In genomic region chr7:90738249-90738648, GRCh38 we compare ENCODE assay signal across 21 cellular contexts.
"Had no signal": no experiment of that assay in that cellular context is flagged by ENCODE, and none has a peak within 500 bp of the region (broad histone marks: within the 10 kb centered on the region; RNA-seq: fewer than 3 reads in every experiment).

No MANE protein-coding gene starts in this region.

- H3K36me3 ChIP-seq: left ventricle myocardium inferior, neural progenitor cell, right lobe of liver, vagina had no signal

- DNase-seq: activated CD4-positive, alpha-beta T cell treated with anti-CD3 and anti-CD28 coated beads for 1 hour; activated effector memory CD4-positive, alpha-beta T cell treated with anti-CD3 and anti-CD28 coated beads, Interleukin-2, amount 50 U/mL, for 16 hours; activated naive CD4-positive, alpha-beta T cell treated with anti-CD3 and anti-CD28 coated beads, Interleukin-2, amount 50 U/mL, for 16 hours; activated T-cell treated with anti-CD3 and anti-CD28 coated beads, Interleukin-2, amount 50 U/mL, for 72 hours; cerebellar nuclear complex; cortex of kidney; gastrocnemius medialis; heart right ventricle; left ventricle myocardium inferior; mucosa of descending colon; naive thymus-derived CD4-positive, alpha-beta T cell; right lobe of liver; small intestine; stimulated activated CD4-positive, alpha-beta T cell treated with anti-CD3 and anti-CD28 coated beads, Interleukin-15, amount 100 ng/mL, for 24 hours; stimulated activated CD4-positive, alpha-beta T cell treated with anti-CD3 and anti-CD28 coated beads, Interleukin-2, amount 100 ng/mL, for 48 hours; stomach; trophoblast cell had no signal

- H3K4me3 Mint-ChIP-seq: activated T-cell treated with anti-CD3 and anti-CD28 coated beads, Interleukin-2, amount 50 U/mL, for 72 hours; naive thymus-derived CD4-positive, alpha-beta T cell; neural progenitor cell had no signal

- H3K4me1 ChIP-seq: ascending aorta, right lobe of liver, stomach, vagina had no signal

- H3K27ac Mint-ChIP-seq: activated T-cell treated with anti-CD3 and anti-CD28 coated beads, Interleukin-2, amount 50 U/mL, for 72 hours; naive thymus-derived CD4-positive, alpha-beta T cell; neural progenitor cell had no signal

- H3K4me3 ChIP-seq: ascending aorta, gastrocnemius medialis, heart right ventricle, left ventricle myocardium inferior, mucosa of descending colon, neural progenitor cell, right lobe of liver, stomach, vagina had no signal

- H3K9ac ChIP-seq: neural progenitor cell had no signal

- H2AFZ ChIP-seq: neural progenitor cell had no signal

- ATAC-seq: activated T-cell treated with anti-CD3 and anti-CD28 coated beads, Interleukin-2, amount 50 U/mL, for 72 hours; gastrocnemius medialis; mucosa of descending colon; naive thymus-derived CD4-positive, alpha-beta T cell; right lobe of liver had no signal

- H3K4me2 ChIP-seq: neural progenitor cell had no signal

- H3K27ac ChIP-seq: ascending aorta, gastrocnemius medialis, heart right ventricle, left ventricle myocardium inferior, neural progenitor cell, right lobe of liver, stomach, vagina, VCaP had no signal

- H3K9me3 ChIP-seq: gastrocnemius medialis, mucosa of descending colon, right lobe of liver, vagina had no signal

- H3K27me3 ChIP-seq: ascending aorta, gastrocnemius medialis, heart right ventricle, neural progenitor cell, right lobe of liver, stomach, vagina had no signal
